ENCODE assay signal across 15 cellular contexts in genomic region chr20:15333170-15333569, GRCh38.
DNase-seq lines count a peak whose midpoint lies in the region; ATAC-seq, FAIRE-seq and TF ChIP-seq lines count a peak whose summit lies in the region.
"Had no signal": no experiment of that assay in that cellular context is flagged by ENCODE, and none has a peak within 500 bp of the region (broad histone marks: within the 10 kb centered on the region; RNA-seq: fewer than 3 reads in every experiment).

No MANE protein-coding gene starts in this region.

- intact Hi-C loops in prostate gland (cut with DNase I): no loop called here
- intact Hi-C loops in left cardiac atrium (cut with DNase I): no loop called here
- intact Hi-C loops in kidney (cut with DNase I): no loop called here

- DNase-seq in GM06990 (ENCODE audit: extremely low read depth, insufficient read length) (peak; percentile 32), prostate gland (ENCODE audit: low spot score) (no peak), left cardiac atrium (no peak), kidney (no peak)
- DNase-seq in central memory CD4-positive, alpha-beta T cell: no peak
- DNase-seq: activated CD4-positive, alpha-beta T cell treated with anti-CD3 and anti-CD28 coated beads, Interleukin-2, amount 10 ng/mL, durations not matched to agents 7 days and 5 days; body of pancreas; endodermal cell; glutamatergic neuron; OCI-M1 had no signal

- H3K9ac ChIP-seq in kidney (ENCODE audit: low read length in 2 of 2): no peak overlapping the region

- no peak overlapping the region for H3K27ac ChIP-seq in prostate gland
- no peak overlapping the region for H3K27ac ChIP-seq in kidney (ENCODE audit: low read depth in 2 of 2, low read length in 2 of 2)
- H3K27ac ChIP-seq: A549, body of pancreas had no signal

- FAIRE-seq in kidney (lab: Jason Lieb, UNC): no peak

- 94% methylated on average over 4 of the region's 4 CpGs for WGBS in prostate gland

- ATAC-seq in GM19328 (IDR thresholded peaks at IDR 0.05; ENCODE audit: unreplicated experiment) (peak; percentile 33), HG02588 (IDR thresholded peaks at IDR 0.05; ENCODE audit: unreplicated experiment) (peak; percentile 48), HG03196 (IDR thresholded peaks at IDR 0.05; ENCODE audit: unreplicated experiment) (peak; percentile 26), left cardiac atrium (no peak)
- ATAC-seq: A549, body of pancreas, left lobe of liver had no signal

- H3K4me1 ChIP-seq in prostate gland (replicated peaks): no peaks in the 10 kb centered on the region
- no peaks in the 10 kb centered on the region for H3K4me1 ChIP-seq in kidney (ENCODE audit: control insufficient read depth in 1 of 2, insufficient read depth in 1 of 2, low read depth in 1 of 2, low read length in 2 of 2)
- H3K4me1 ChIP-seq: A549, body of pancreas had no signal

- H3K9me3 ChIP-seq in prostate gland: no peaks in the 10 kb centered on the region
- H3K9me3 ChIP-seq in kidney (ENCODE audit: control insufficient read depth in 1 of 2, low read length in 2 of 2): no peaks in the 10 kb centered on the region
- H3K9me3 ChIP-seq: A549, body of pancreas had no signal

- TF ChIP-seq CTCF in GM06990 (IDR thresholded peaks at IDR 0.05; ENCODE audit: insufficient read depth, low read length, poor library complexity, severe bottlenecking) (no peak), prostate gland (IDR thresholded peaks at IDR 0.05) (no peak), kidney (IDR thresholded peaks at IDR 0.05; ENCODE audit: borderline replicate concordance, extremely low read depth, insufficient read depth) (no peak)

- TF ChIP-seq POLR2A in prostate gland (IDR thresholded peaks at IDR 0.05): no peak

- H3K36me3 ChIP-seq in GM06990 (ENCODE audit: control insufficient read depth, insufficient read depth, low read length) (no peaks in the 10 kb centered on the region), prostate gland (no peaks in the 10 kb centered on the region), kidney (ENCODE audit: control insufficient read depth in 1 of 2, insufficient read depth in 2 of 2, low read length in 2 of 2) (no peaks in the 10 kb centered on the region)

- H3K4me3 ChIP-seq in GM06990 (replicated peaks; ENCODE audit: low read depth, low read length) (peak overlapping the region; percentile 43), prostate gland (no peak overlapping the region), kidney (ENCODE audit: low read length in 2 of 2) (no peak overlapping the region)
- H3K4me3 ChIP-seq: A549, body of pancreas had no signal

- H3K27me3 ChIP-seq in GM06990 (replicated peaks; ENCODE audit: control insufficient read depth, insufficient read depth, low read length) (no peaks in the 10 kb centered on the region), prostate gland (replicated peaks; ENCODE audit: insufficient read depth) (no peaks in the 10 kb centered on the region)
- H3K27me3 ChIP-seq: body of pancreas had no signal

Comparison
In these comparisons a context has a peak if more than half of its experiments do, and no peak if none do; other contexts are left out.
1. ATAC-seq: peak in GM19328 (single experiment), HG02588 (single experiment) and HG03196 (single experiment); none in left cardiac atrium (0 of 2).